In genomic region chr11:67322049-67322448, GRCh38 we compare ENCODE assay signal across 17 cellular contexts.
"Had no signal": no experiment of that assay in that cellular context is flagged by ENCODE, and none has a peak within 500 bp of the region (broad histone marks: within the 10 kb centered on the region; RNA-seq: fewer than 3 reads in every experiment).

No MANE protein-coding gene starts in this region.

- H3K4me3 Mint-ChIP-seq: dendritic cell treated with granulocyte-macrophage colony-stimulating factor and Interleukin-4, amounts not matched to agents 40 ng/mL and 50 ng/mL, for 4 days; effector memory CD8-positive, alpha-beta T cell had no signal

- H3K27ac ChIP-seq: colonic mucosa, esophagus muscularis mucosa, foreskin keratinocyte, gastroesophageal sphincter, heart left ventricle, hepatocyte, left lung, lower lobe of right lung had no signal

- H3K36me3 ChIP-seq: colonic mucosa, left lung, lower lobe of right lung had no signal

- H3K9me3 ChIP-seq: colonic mucosa, esophagus muscularis mucosa, gastroesophageal sphincter, heart left ventricle, left lung, lower lobe of right lung, mucosa of descending colon had no signal

- H3K27ac Mint-ChIP-seq: dendritic cell treated with granulocyte-macrophage colony-stimulating factor and Interleukin-4, amounts not matched to agents 40 ng/mL and 50 ng/mL, for 4 days had no signal

- H3K27me3 Mint-ChIP-seq: effector memory CD8-positive, alpha-beta T cell had no signal

- H3K4me1 ChIP-seq: colonic mucosa, foreskin keratinocyte had no signal

- H3K9me3 Mint-ChIP-seq: dendritic cell treated with granulocyte-macrophage colony-stimulating factor and Interleukin-4, amounts not matched to agents 40 ng/mL and 50 ng/mL, for 4 days; effector memory CD8-positive, alpha-beta T cell had no signal

- DNase-seq: colonic mucosa; cortex of kidney; effector CD8-positive, alpha-beta T cell; effector memory CD8-positive, alpha-beta T cell; foreskin keratinocyte; heart left ventricle; hypothalamus; left cardiac atrium; left lung; left ventricle myocardium superior; lower lobe of right lung; mesendoderm; mucosa of descending colon had no signal

- ATAC-seq: effector memory CD8-positive, alpha-beta T cell; foreskin keratinocyte; gastroesophageal sphincter; heart left ventricle; left cardiac atrium; left lung; left ventricle myocardium superior; lower lobe of right lung; mucosa of descending colon had no signal

- H3K27me3 ChIP-seq: colonic mucosa, esophagus muscularis mucosa, foreskin keratinocyte, gastroesophageal sphincter, heart left ventricle, hepatocyte, left lung had no signal

- H3K4me3 ChIP-seq: colonic mucosa, esophagus muscularis mucosa, gastroesophageal sphincter, heart left ventricle, hepatocyte, left lung, lower lobe of right lung, mucosa of descending colon had no signal
